8 cellular contexts compared by ENCODE assay signal in genomic region chr19:42284066-42284501, GRCh38. TPM values are rescaled to one million over a fixed set of nuclear protein-coding genes. Genes with fewer than 3 reads are reported as not detected.
DNase-seq lines count a peak whose midpoint lies in the region; ATAC-seq and TF ChIP-seq lines count a peak whose summit lies in the region.

No MANE protein-coding gene starts in this region.

- H3K79me2 ChIP-seq in OCI-LY1 (ENCODE audit: insufficient read depth, low read length) (no peaks in the 10 kb centered on the region), trophoblast cell (ENCODE audit: control insufficient read depth, insufficient read depth, low read length, poor library complexity) (peaks cover 13% of the 10 kb centered on the region)

- H3K4me3 ChIP-seq in OCI-LY1 (ENCODE audit: low read depth, low read length, poor library complexity, severe bottlenecking), result peak overlapping the region; percentile 33
- H3K4me3 ChIP-seq in trophoblast cell (ENCODE audit: low read depth, low read length), result peak overlapping the region; percentile 77
- peak overlapping the region; percentile 74 for H3K4me3 ChIP-seq in urinary bladder (ENCODE audit: low read depth, low read length)

- H2BK120ac ChIP-seq in trophoblast cell (ENCODE audit: insufficient read depth, low read length, poor library complexity), result no peak overlapping the region

- H3K4me2 ChIP-seq in OCI-LY1 (ENCODE audit: low read length) (no peak overlapping the region), trophoblast cell (ENCODE audit: low read length) (peak overlapping the region; percentile 96)

- peak overlapping the region; percentile 90 for H4K8ac ChIP-seq in trophoblast cell (ENCODE audit: low read depth, low read length)

- no peak overlapping the region for H4K12ac ChIP-seq in trophoblast cell (ENCODE audit: low read depth, low read length)

- peak overlapping the region; percentile 78 for H3K4ac ChIP-seq in trophoblast cell (ENCODE audit: low read depth, low read length)

- no peaks in the 10 kb centered on the region for H4K20me1 ChIP-seq in OCI-LY1 (ENCODE audit: insufficient read depth, low read length)

- H2BK12ac ChIP-seq in trophoblast cell (ENCODE audit: low read length), result no peak overlapping the region

- H2AFZ ChIP-seq in OCI-LY1 (ENCODE audit: low read length) (no peak overlapping the region), trophoblast cell (ENCODE audit: insufficient read depth, low read length, poor library complexity) (no peak overlapping the region)

- H3F3A ChIP-seq in OCI-LY1 (ENCODE audit: insufficient read depth, low read length), result peaks cover 12% of the 10 kb centered on the region; the same call in 1 of the 2 replicates

- no CpG with 5 or more reads among the region's 76 CpGs for WGBS in trophoblast cell (ENCODE audit: extremely low coverage, insufficient coverage, insufficient read length)
- under 1% methylated on average over 75 of the region's 76 CpGs for WGBS in urinary bladder

- no peaks in the 10 kb centered on the region for H3K36me3 Mint-ChIP-seq in glutamatergic neuron (ENCODE audit: unreplicated experiment)

- peaks cover 17% of the 10 kb centered on the region for H3K4me1 Mint-ChIP-seq in glutamatergic neuron (ENCODE audit: low read depth, unreplicated experiment)

- H3K18ac ChIP-seq in trophoblast cell (ENCODE audit: low read length), result peak overlapping the region; percentile 93

- no peak for TF ChIP-seq CTCF in OCI-LY1 (IDR thresholded peaks at IDR 0.05; ENCODE audit: low read length)
- no peak for TF ChIP-seq CTCF in glutamatergic neuron (IDR thresholded peaks at IDR 0.05; ENCODE audit: partially characterized antibody, unreplicated experiment)

- H3K23ac ChIP-seq in trophoblast cell (ENCODE audit: low read length), result no peak overlapping the region

- H3K27ac Mint-ChIP-seq in glutamatergic neuron (ENCODE audit: unreplicated experiment), result no peak overlapping the region

- H2BK5ac ChIP-seq in trophoblast cell (ENCODE audit: low read depth, low read length, poor library complexity), result peak overlapping the region; percentile 91

- no peak overlapping the region; the same call in 1 of the 2 replicates for H3K9ac ChIP-seq in OCI-LY1 (ENCODE audit: low read length)
- peak overlapping the region; percentile 82 for H3K9ac ChIP-seq in trophoblast cell (ENCODE audit: low read length)

- H3K4me3 Mint-ChIP-seq in glutamatergic neuron (ENCODE audit: unreplicated experiment), result no peak overlapping the region

- H3K9me3 Mint-ChIP-seq in glutamatergic neuron (ENCODE audit: unreplicated experiment), result peaks cover 17% of the 10 kb centered on the region

- H3K27ac ChIP-seq in OCI-LY1 (ENCODE audit: low read depth, low read length, poor library complexity, severe bottlenecking) (no peak overlapping the region), trophoblast cell (ENCODE audit: low read depth, low read length) (peak overlapping the region; percentile 94), urinary bladder (ENCODE audit: low read depth) (peak overlapping the region; percentile 93)

- H3K9me3 ChIP-seq in OCI-LY1 (ENCODE audit: low read length), result no peaks in the 10 kb centered on the region
- H3K9me3 ChIP-seq in trophoblast cell (ENCODE audit: insufficient read depth, low read depth, low read length), result peaks cover 4% of the 10 kb centered on the region

- H3K36me3 ChIP-seq in OCI-LY1 (ENCODE audit: insufficient read depth, low read length) (peaks cover 24% of the 10 kb centered on the region; the same call in 1 of the 2 replicates), trophoblast cell (ENCODE audit: control insufficient read depth in 1 of 2, insufficient read depth in 2 of 2, low read length in 2 of 2) (peaks cover 28 to 29% of the 10 kb centered on the region in 2 experiments), urinary bladder (ENCODE audit: insufficient read depth) (peaks cover 10% of the 10 kb centered on the region)

- peaks cover 34% of the 10 kb centered on the region for H3K79me1 ChIP-seq in trophoblast cell (ENCODE audit: low read length)

- H3K27me3 ChIP-seq in OCI-LY1 (ENCODE audit: insufficient read depth, low read length), result no peaks in the 10 kb centered on the region
- H3K27me3 ChIP-seq in trophoblast cell (ENCODE audit: insufficient read depth, low read length), result no peaks in the 10 kb centered on the region

- peaks cover 20% of the 10 kb centered on the region for H3K27me3 Mint-ChIP-seq in glutamatergic neuron (ENCODE audit: unreplicated experiment)

- H4K91ac ChIP-seq in trophoblast cell (ENCODE audit: low read depth, low read length), result peak overlapping the region; percentile 95

- ATAC-seq in GM19395 (IDR thresholded peaks at IDR 0.05; ENCODE audit: unreplicated experiment), result peak; percentile 16
- peak; percentile 28 for ATAC-seq in HG03520 (IDR thresholded peaks at IDR 0.05; ENCODE audit: unreplicated experiment)

- H3K9me2 ChIP-seq in OCI-LY1 (ENCODE audit: low read depth, low read length), result no peaks in the 10 kb centered on the region

- DNase-seq in D341Med (ENCODE audit: low spot score) (peak; percentile 94), glutamatergic neuron (peak; percentile 71), trophoblast cell (peak; percentile 52 to 79)
- DNase-seq in activated gamma-delta T cell treated with anti-CD3 and anti-CD28 coated beads, Interleukin-2, amount 50 U/mL, for 16 hours (ENCODE audit: low read depth), result peak; percentile 49

- no peak overlapping the region for H2AK5ac ChIP-seq in trophoblast cell (ENCODE audit: low read length)

- H3K4me1 ChIP-seq in OCI-LY1 (ENCODE audit: insufficient read depth, low read length, severe bottlenecking) (peaks cover 47% of the 10 kb centered on the region), trophoblast cell (ENCODE audit: control insufficient read depth in 1 of 2, insufficient read depth in 2 of 2, low read length in 2 of 2) (peaks cover 40 to 42% of the 10 kb centered on the region in 2 experiments), urinary bladder (ENCODE audit: insufficient read depth) (peaks cover 3% of the 10 kb centered on the region)

- peak overlapping the region; percentile 94 for H3K14ac ChIP-seq in trophoblast cell (ENCODE audit: low read length)

RNA-seq across cellular contexts. Expression of gene CIC, which starts 15.0 kb away (rescaled TPM):
- total RNA-seq in glutamatergic neuron (ENCODE audit: unreplicated experiment) (150 TPM), urinary bladder (14.0 TPM)
- polyA plus RNA-seq in trophoblast cell (2013), result 36.7 and 39.1 TPM in 2 replicates
- 59.5 TPM for polyA plus RNA-seq in urinary bladder

RNA-seq across cellular contexts. Expression of gene PRR19, which starts 17.8 kb away (rescaled TPM):
- total RNA-seq in glutamatergic neuron (ENCODE audit: unreplicated experiment) (1.6 TPM), urinary bladder (not detected)
- polyA plus RNA-seq in trophoblast cell (2013), result 1.4 TPM in 2 replicates
- 1.0 TPM for polyA plus RNA-seq in urinary bladder

RNA-seq across cellular contexts. Expression of gene PAFAH1B3, which starts 18.3 kb away (rescaled TPM):
- total RNA-seq in glutamatergic neuron (ENCODE audit: unreplicated experiment) (199 TPM), urinary bladder (15.9 TPM)
- polyA plus RNA-seq in trophoblast cell (2013), result 57.4 and 59.4 TPM in 2 replicates
- polyA plus RNA-seq in urinary bladder, result 20.9 TPM

RNA-seq across cellular contexts. Expression of gene TMEM145, which starts 29.0 kb away (rescaled TPM):
- 24.7 TPM for total RNA-seq in glutamatergic neuron (ENCODE audit: unreplicated experiment)
- polyA plus RNA-seq in trophoblast cell (2013), result 0.04 and 0.07 TPM in 2 replicates
- total RNA-seq in urinary bladder, result not detected
- 0.94 TPM for polyA plus RNA-seq in urinary bladder

RNA-seq across cellular contexts. Expression of gene ERF, which starts 29.2 kb away (rescaled TPM):
- total RNA-seq in glutamatergic neuron (ENCODE audit: unreplicated experiment) (28.0 TPM), urinary bladder (17.9 TPM)
- 49.3 and 50.2 TPM in 2 replicates for polyA plus RNA-seq in trophoblast cell (2013)
- 50.9 TPM for polyA plus RNA-seq in urinary bladder

Comparison
In these comparisons a context has a peak if more than half of its experiments do, and no peak if none do; other contexts are left out.
1. RNA of gene CIC, which starts 15.0 kb away (total RNA-seq): 150 TPM in glutamatergic neuron (single experiment); 14.0 TPM in urinary bladder (single experiment); every median in the first group is over 10 times any median in the second.
2. RNA of gene PAFAH1B3, which starts 18.3 kb away (total RNA-seq): 199 TPM in glutamatergic neuron (single experiment); 15.9 TPM in urinary bladder (single experiment); every median in the first group is over 10 times any median in the second.
3. Peak in every context shown above with its lines, with median percentiles within 50 percentile points of each other: DNase-seq and H3K4me3 ChIP-seq.